In the genomic region with DNA sequence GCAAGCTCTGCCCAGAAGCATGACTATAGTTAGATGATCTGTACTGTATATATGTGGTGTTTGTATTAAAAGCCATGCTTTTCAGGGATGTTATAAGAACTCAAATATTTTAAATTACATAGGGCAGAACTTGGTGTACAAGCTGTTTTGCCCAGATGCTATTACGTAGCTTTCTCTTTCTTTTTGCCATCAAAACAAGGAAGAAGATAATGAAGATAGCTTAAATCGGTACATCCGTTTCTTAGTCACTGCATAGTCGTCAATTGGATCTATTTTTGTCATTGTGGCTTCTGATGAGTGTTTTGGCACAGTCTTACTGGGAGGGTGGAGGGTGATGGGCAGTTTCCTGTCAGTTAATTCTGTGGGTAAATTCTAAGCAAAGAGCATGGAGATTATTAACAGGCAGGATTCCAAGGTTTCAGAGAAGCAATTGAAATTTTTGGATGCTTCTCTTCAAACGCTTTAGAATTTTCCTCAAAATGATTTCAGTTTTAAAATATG, we compare ENCODE assay signal across 8 cellular contexts.
DNase-seq lines count a peak whose midpoint lies in the region; ATAC-seq and TF ChIP-seq lines count a peak whose summit lies in the region.

No MANE protein-coding gene starts in this region.

- H4K20me1 ChIP-seq in fibroblast of lung (ENCODE audit: control insufficient read depth, extremely low read depth, insufficient read depth, low read length) (no peaks in the 10 kb centered on the region), PC-9 (ENCODE audit: insufficient read depth) (no peaks in the 10 kb centered on the region)

- H3K4me2 ChIP-seq in fibroblast of lung (ENCODE audit: extremely low read depth, insufficient read depth, low read length) (peak overlapping the region; percentile 92), PC-9 (no peak overlapping the region)

- intact Hi-C loops in sciatic nerve (cut with DNase I) = no loop called here
- intact Hi-C loops in PC-9 (cut with micrococcal nuclease; ENCODE audit: unreplicated experiment) = no loop called here

- POLR2A ChIA-PET in PC-9 (lab: Charles Lee; ENCODE audit: unreplicated experiment) = interaction anchor here (0.6 kb wide), 2 partner anchors 18 to 238 kb away, joined by 3 to 5 read pairs; no protein-coding TSS in a partner anchor

- H3K27ac ChIP-seq in fibroblast of lung (ENCODE audit: insufficient read depth, low read length) (peak overlapping the region; percentile 83), PC-9 (no peak overlapping the region)

- H3K36me3 ChIP-seq in fibroblast of lung (ENCODE audit: control insufficient read depth, insufficient read depth, low read length) = no peaks in the 10 kb centered on the region
- H3K36me3 ChIP-seq in PC-9 (ENCODE audit: low read depth) = no peaks in the 10 kb centered on the region

- no TSS peak for BruUV-seq in PC-9 (replicated peaks; lab: Mats Ljungman, UMichigan)

- H3K79me2 ChIP-seq in fibroblast of lung (ENCODE audit: control insufficient read depth, insufficient read depth, low read length) (no peaks in the 10 kb centered on the region), PC-9 (ENCODE audit: low read depth) (no peaks in the 10 kb centered on the region)

- H3K27me3 ChIP-seq in fibroblast of lung (ENCODE audit: control insufficient read depth, insufficient read depth, low read length) (no peaks in the 10 kb centered on the region), PC-9 (ENCODE audit: insufficient read depth, low read depth) (no peaks in the 10 kb centered on the region)

- ATAC-seq in HG03045 (IDR thresholded peaks at IDR 0.05; ENCODE audit: unreplicated experiment) (peak; percentile 94), sciatic nerve (peak; percentile 82)

- H3K9me2 ChIP-seq in PC-9 (ENCODE audit: insufficient read depth) = no peaks in the 10 kb centered on the region

- no peaks in the 10 kb centered on the region for H3F3A ChIP-seq in PC-9 (ENCODE audit: insufficient read depth, low read depth)

- H3K9ac ChIP-seq in fibroblast of lung (ENCODE audit: insufficient read depth, low read length) = peak overlapping the region; percentile 37

- peak overlapping the region; percentile 3 to 67 (median 37) for H3K4me3 ChIP-seq in fibroblast of lung (replicated peaks in 1 of 4; ENCODE audit: control extremely low read depth in 1 of 4, insufficient read depth in 1 of 4, low read depth in 3 of 4, low read length in 4 of 4)
- no peak overlapping the region for H3K4me3 ChIP-seq in PC-9

- CTCF ChIA-PET in PC-9 (lab: Charles Lee) = interaction anchor here (0.7 kb wide), 1 partner anchor 605 kb away, joined by 24 read pairs; no protein-coding TSS in a partner anchor

- H3K9me3 ChIP-seq in fibroblast of lung (ENCODE audit: control insufficient read depth, insufficient read depth, low read depth, low read length) (no peaks in the 10 kb centered on the region), PC-9 (ENCODE audit: insufficient read depth, low read depth) (peaks cover 6% of the 10 kb centered on the region; the same call in 1 of the 2 replicates)

- H3K4me1 ChIP-seq in fibroblast of lung (ENCODE audit: control insufficient read depth, extremely low read depth, insufficient read depth, low read length) = no peaks in the 10 kb centered on the region
- H3K4me1 ChIP-seq in PC-9 (replicated peaks; ENCODE audit: insufficient read depth) = no peaks in the 10 kb centered on the region

- peak; percentile 37 for DNase-seq in activated CD4-positive, CD25-positive, alpha-beta regulatory T cell treated with anti-CD3 and anti-CD28 coated beads, Interleukin-2, amount 50 U/mL, for 16 hours (ENCODE audit: low read depth, low spot score)
- DNase-seq in activated CD4-positive, CD25-positive, alpha-beta regulatory T cell treated with anti-CD3 and anti-CD28 coated beads, Interleukin-2, amount 50 U/mL, for 72 hours = no peak
- peak; percentile 65 for DNase-seq in NCI-H460 (ENCODE audit: extremely low read depth, low read depth)
- DNase-seq in activated CD8-positive, alpha-beta memory T cell treated with anti-CD3 and anti-CD28 coated beads, Interleukin-2, amount 50 U/mL, for 24 hours (ENCODE audit: extremely low read depth) = peak; percentile 15
- peak; percentile 93 to 95 for DNase-seq in fibroblast of lung (ENCODE audit: low read depth in 2 of 2)
- no peak for DNase-seq in sciatic nerve (ENCODE audit: low spot score)
- DNase-seq in PC-9 = no peak

- TF ChIP-seq CTCF in fibroblast of lung (conservative IDR thresholded peaks at IDR 0.05 in 1 of 2, IDR thresholded peaks at IDR 0.05 in 1 of 2; ENCODE audit: low read depth in 1 of 2, low read length in 2 of 2) (no peak), PC-9 (conservative IDR thresholded peaks at IDR 0.05) (no peak)

- peak overlapping the region; percentile 71 for H2AFZ ChIP-seq in fibroblast of lung (ENCODE audit: low read length)
- H2AFZ ChIP-seq in PC-9 = no peak overlapping the region

Comparison
In these comparisons a context has a peak if more than half of its experiments do, and no peak if none do; other contexts are left out.
1. DNase-seq: peak in activated CD4-positive, CD25-positive, alpha-beta regulatory T cell treated with anti-CD3 and anti-CD28 coated beads, Interleukin-2, amount 50 U/mL, for 16 hours (single experiment), NCI-H460 (single experiment), activated CD8-positive, alpha-beta memory T cell treated with anti-CD3 and anti-CD28 coated beads, Interleukin-2, amount 50 U/mL, for 24 hours (single experiment) and fibroblast of lung (2 of 2); none in activated CD4-positive, CD25-positive, alpha-beta regulatory T cell treated with anti-CD3 and anti-CD28 coated beads, Interleukin-2, amount 50 U/mL, for 72 hours (single experiment), sciatic nerve (single experiment) and PC-9 (0 of 2).